In genomic region chr11:82873919-82874333, GRCh38 we compare ENCODE assay signal across 3 cellular contexts.
TF ChIP-seq lines count a peak whose summit lies in the region.

No MANE protein-coding gene starts in this region.

TF ChIP-seq in liver, 16 proteins besides CTCF, POLR2A, EP300 and RAD21:
- peak; percentile 65 for TF ChIP-seq NR2F2 (IDR thresholded peaks at IDR 0.05)
- no peak for TF ChIP-seq EGR1 (IDR thresholded peaks at IDR 0.05; ENCODE audit: low read depth in 2 of 2)

TF ChIP-seq in HepG2, 621 proteins besides CTCF, POLR2A, EP300 and RAD21:
- no peak for TF ChIP-seq GABPA (IDR thresholded peaks at IDR 0.05; ENCODE audit: low read depth, low read length)
- no peak for TF ChIP-seq GABPA (CRISPR knock-in tag; IDR thresholded peaks at IDR 0.05; ENCODE audit: low read depth)
- TF ChIP-seq ZMYM4 (CRISPR knock-in tag; IDR thresholded peaks at IDR 0.05): no peak
- no peak for TF ChIP-seq ARID3A (IDR thresholded peaks at IDR 0.05; ENCODE audit: low read depth, low read length)
- no peak for TF ChIP-seq ZFP37 (CRISPR knock-in tag; IDR thresholded peaks at IDR 0.05; ENCODE audit: borderline replicate concordance)
- TF ChIP-seq ZNF124 (CRISPR knock-in tag; IDR thresholded peaks at IDR 0.05): no peak
- TF ChIP-seq SNAI1 (CRISPR knock-in tag; IDR thresholded peaks at IDR 0.05; ENCODE audit: borderline replicate concordance): no peak
- no peak for TF ChIP-seq FOXK2 (IDR thresholded peaks at IDR 0.05)
- TF ChIP-seq ZXDC (CRISPR knock-in tag; IDR thresholded peaks at IDR 0.05): no peak
- TF ChIP-seq TAF1 (CRISPR knock-in tag; IDR thresholded peaks at IDR 0.05): no peak
- no peak for TF ChIP-seq MAX (IDR thresholded peaks at IDR 0.05)
- no peak for TF ChIP-seq SIN3B (IDR thresholded peaks at IDR 0.05; ENCODE audit: low read length)
- TF ChIP-seq ATF1 (CRISPR knock-in tag; IDR thresholded peaks at IDR 0.05): no peak
- TF ChIP-seq SOX6 (IDR thresholded peaks at IDR 0.05): no peak
- no peak for TF ChIP-seq SOX6 (CRISPR knock-in tag; IDR thresholded peaks at IDR 0.05)
- TF ChIP-seq ZFP36L1 (CRISPR knock-in tag; IDR thresholded peaks at IDR 0.05): no peak
- TF ChIP-seq MLLT10 (CRISPR knock-in tag; IDR thresholded peaks at IDR 0.05): no peak
- no peak for TF ChIP-seq SNAPC5 (CRISPR knock-in tag; IDR thresholded peaks at IDR 0.05; ENCODE audit: borderline replicate concordance)
- no peak for TF ChIP-seq NFIB (CRISPR knock-in tag; IDR thresholded peaks at IDR 0.05; ENCODE audit: borderline replicate concordance)
- TF ChIP-seq MXD1 (CRISPR knock-in tag; IDR thresholded peaks at IDR 0.05): no peak
- TF ChIP-seq ZNF816 (CRISPR knock-in tag; IDR thresholded peaks at IDR 0.05; ENCODE audit: borderline replicate concordance): no peak

TF ChIP-seq in WTC11, 78 proteins besides CTCF, POLR2A, EP300 and RAD21:
- TF ChIP-seq USF2 (CRISPR knock-in tag; IDR thresholded peaks at IDR 0.05): no peak
- TF ChIP-seq ZNF232 (CRISPR knock-in tag; IDR thresholded peaks at IDR 0.05): no peak
- no peak for TF ChIP-seq FOXJ3 (CRISPR knock-in tag; IDR thresholded peaks at IDR 0.05; ENCODE audit: borderline replicate concordance)
- TF ChIP-seq MYBL2 (CRISPR knock-in tag; IDR thresholded peaks at IDR 0.05): no peak
- no peak for TF ChIP-seq ATF2 (CRISPR knock-in tag; IDR thresholded peaks at IDR 0.05; ENCODE audit: borderline replicate concordance, low read depth)
- no peak for TF ChIP-seq GTF2I (CRISPR knock-in tag; conservative IDR thresholded peaks at IDR 0.05)
- no peak for TF ChIP-seq JUN (CRISPR knock-in tag; IDR thresholded peaks at IDR 0.05)
- no peak for TF ChIP-seq SP1 (CRISPR knock-in tag; conservative IDR thresholded peaks at IDR 0.05)
- TF ChIP-seq ZSCAN18 (CRISPR knock-in tag; IDR thresholded peaks at IDR 0.05): no peak
- no peak for TF ChIP-seq USF1 (CRISPR knock-in tag; IDR thresholded peaks at IDR 0.05)
- no peak for TF ChIP-seq IRF1 (CRISPR knock-in tag; IDR thresholded peaks at IDR 0.05)
- no peak for TF ChIP-seq ZNF532 (CRISPR knock-in tag; IDR thresholded peaks at IDR 0.05; ENCODE audit: borderline replicate concordance)
- TF ChIP-seq TCF7 (CRISPR knock-in tag; IDR thresholded peaks at IDR 0.05; ENCODE audit: low read depth): no peak
- TF ChIP-seq ZNF138 (CRISPR knock-in tag; conservative IDR thresholded peaks at IDR 0.05): no peak
- TF ChIP-seq MXD4 (CRISPR knock-in tag; IDR thresholded peaks at IDR 0.05; ENCODE audit: borderline replicate concordance): no peak
